Comparison of ENCODE assay signal across 16 cellular contexts in the genomic region with DNA sequence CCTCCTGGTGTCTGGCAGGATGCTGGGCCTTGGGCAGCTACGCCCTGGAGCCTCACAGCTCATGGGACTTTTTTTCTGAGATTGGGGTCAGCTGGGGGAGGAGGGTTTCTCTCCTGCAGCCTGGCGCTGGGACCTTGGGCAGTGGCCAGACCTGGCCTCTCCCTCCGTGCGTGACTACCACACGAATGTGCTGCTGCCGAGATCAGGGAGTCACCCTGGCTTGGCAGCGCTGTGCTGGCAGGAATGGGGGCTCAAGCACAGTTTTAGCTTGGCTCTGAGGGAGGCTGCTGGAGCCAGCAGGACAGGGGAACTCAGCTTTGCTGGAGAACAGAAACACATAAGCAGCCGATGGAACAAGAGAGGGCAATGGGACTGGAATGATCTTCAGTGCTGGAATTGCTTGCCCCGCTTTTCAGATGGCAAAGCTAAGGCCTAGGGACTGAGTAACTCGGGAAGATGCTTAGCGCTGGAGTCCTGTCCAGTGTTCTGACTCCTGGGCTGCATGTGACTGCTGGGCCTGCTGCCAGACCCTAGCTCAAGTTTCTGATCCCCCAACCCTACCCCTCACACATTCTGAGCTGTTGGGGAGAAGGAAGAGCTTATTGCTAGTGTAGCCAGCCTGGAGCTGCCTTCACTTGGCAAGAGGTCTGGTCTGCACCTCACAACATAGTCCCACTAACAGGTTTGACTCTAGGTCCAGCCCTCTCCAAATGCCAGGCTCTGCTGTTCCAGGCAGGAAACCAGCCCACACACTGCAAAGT.
DNase-seq lines count a peak whose midpoint lies in the region; ATAC-seq, FAIRE-seq and TF ChIP-seq lines count a peak whose summit lies in the region.
"Had no signal": no experiment of that assay in that cellular context is flagged by ENCODE, and none has a peak within 500 bp of the region (broad histone marks: within the 10 kb centered on the region; RNA-seq: fewer than 3 reads in every experiment).

No MANE protein-coding gene starts in this region.

- H3F3A ChIP-seq in smooth muscle cell (ENCODE audit: low read depth) = no peaks in the 10 kb centered on the region

- no peak overlapping the region for H3K18ac ChIP-seq in IMR-90 (ENCODE audit: low read depth, low read length)

- BruUV-seq in IMR-90 (replicated peaks; lab: Mats Ljungman, UMichigan) = no TSS peak

- ATAC-seq in IMR-90 (ENCODE audit: low read depth) (peak; percentile 15; the same call in 1 of the 2 replicates), left ventricle myocardium superior (peak; percentile 81)
- ATAC-seq: WTC11 had no signal

- H4K5ac ChIP-seq in IMR-90 (ENCODE audit: low read depth, low read length) = no peak overlapping the region

- no peak overlapping the region for H3K27ac ChIP-seq in IMR-90 (ENCODE audit: insufficient read depth, low read length)
- peak overlapping the region; percentile 32 for H3K27ac ChIP-seq in smooth muscle cell (ENCODE audit: low read depth)
- H3K27ac ChIP-seq: C4-2B, vagina had no signal

- H4K91ac ChIP-seq in IMR-90 (ENCODE audit: insufficient read depth, low read depth, low read length) = 0 out of 2 replicates have a peak overlapping the region, but pooled peaks have one; percentile 0

- H4K8ac ChIP-seq in IMR-90 (ENCODE audit: low read depth in 2 of 2, low read length in 2 of 2) = no peak overlapping the region

- no peak overlapping the region for H3K4me2 ChIP-seq in IMR-90 (ENCODE audit: low read depth, low read length)
- H3K4me2 ChIP-seq in smooth muscle cell = no peak overlapping the region

- intact Hi-C loops in IMR-90 (cut with micrococcal nuclease) = no loop called here
- intact Hi-C loops in left ventricle myocardium superior (cut with micrococcal nuclease) = no loop called here

- H3K23ac ChIP-seq in IMR-90 (ENCODE audit: low read depth, low read length) = peak overlapping the region; percentile 6; the same call in 1 of the 2 replicates

- in situ Hi-C loops in IMR-90 (cut with MboI; ENCODE audit: low sequenced_read_pairs) = no loop called here

- H3K4me3 ChIP-seq in IMR-90 (ENCODE audit: insufficient read depth, low read depth, low read length) = no peak overlapping the region
- no peak overlapping the region for H3K4me3 ChIP-seq in smooth muscle cell
- H3K4me3 ChIP-seq: skin epidermis, vagina had no signal

- peak overlapping the region; percentile 62; the same call in 1 of the 2 replicates for H3K14ac ChIP-seq in IMR-90 (replicated peaks; ENCODE audit: low read depth, low read length)

- peaks cover 26% of the 10 kb centered on the region for H3K4me1 ChIP-seq in IMR-90 (ENCODE audit: control insufficient read depth, insufficient read depth, low read length)
- H3K4me1 ChIP-seq in smooth muscle cell (ENCODE audit: low read depth) = peaks cover 8% of the 10 kb centered on the region

- peaks cover 68% of the 10 kb centered on the region for H4K20me1 ChIP-seq in IMR-90 (ENCODE audit: insufficient read depth, low read length)
- peaks cover 57% of the 10 kb centered on the region for H4K20me1 ChIP-seq in smooth muscle cell (ENCODE audit: low read depth)

- H3K27me3 ChIP-seq in IMR-90 (ENCODE audit: control insufficient read depth, insufficient read depth, low read length) = no peaks in the 10 kb centered on the region
- no peaks in the 10 kb centered on the region for H3K27me3 ChIP-seq in smooth muscle cell (ENCODE audit: low read depth)
- H3K27me3 ChIP-seq: vagina had no signal

- peak; percentile 29 for DNase-seq in IMR-90
- DNase-seq in astrocyte of the hippocampus (ENCODE audit: low read depth, low spot score) = peak; percentile 73
- DNase-seq in left ventricle myocardium superior = peak; percentile 60
- no peak for DNase-seq in smooth muscle cell (lab: John Stamatoyannopoulos, UW; ENCODE audit: unreplicated experiment)
- DNase-seq in NCI-H1436 treated with DMSO at 0.1 percent for 48 hours (lab: John Stamatoyannopoulos, UW) = no peak
- no peak for DNase-seq in inferior parietal cortex (ENCODE audit: extremely low spot score)
- no peak for DNase-seq in H54 (ENCODE audit: insufficient read length, low spot score)
- DNase-seq: activated gamma-delta T cell treated with Interleukin-2 at 50 U/mL for 16 hours; HCEC 1CT; mammary epithelial cell; NCI-H1436; stimulated activated naive CD4-positive, alpha-beta T cell treated with Interleukin-2 at 50 U/mL for 16 hours had no signal

- H2BK120ac ChIP-seq in IMR-90 (ENCODE audit: low read depth, low read length) = peak overlapping the region; percentile 35

- H2AK9ac ChIP-seq in IMR-90 (replicated peaks; ENCODE audit: low read depth, low read length, poor library complexity) = peak overlapping the region; percentile 31

- H3K9ac ChIP-seq in IMR-90 (ENCODE audit: low read depth, low read length) = no peak overlapping the region
- H3K9ac ChIP-seq in smooth muscle cell (ENCODE audit: low read depth) = no peak overlapping the region

- WGBS in IMR-90 (ENCODE audit: extremely low coverage in 2 of 2, insufficient read length in 1 of 2), 2 experiments = 86% methylated on average over 1 of the region's 11 CpGs; no CpG with 5 or more reads in 1 of the 2 experiments
- 84% methylated on average over 11 of the region's 11 CpGs for WGBS in smooth muscle cell (ENCODE audit: low lambda C conversion rate)

- H2AK5ac ChIP-seq in IMR-90 (ENCODE audit: low read depth, low read length) = peak overlapping the region; percentile 66

- FAIRE-seq in H54 (lab: Jason Lieb, UNC) = no peak

- no peak for TF ChIP-seq RAD21 in IMR-90 (IDR thresholded peaks at IDR 0.05; ENCODE audit: low read length)

- no peaks in the 10 kb centered on the region for H3K9me3 ChIP-seq in IMR-90 (ENCODE audit: control insufficient read depth, insufficient read depth, low read length)
- H3K9me3 ChIP-seq in smooth muscle cell (replicated peaks; ENCODE audit: low read depth) = no peaks in the 10 kb centered on the region
- H3K9me3 ChIP-seq: vagina had no signal

- H3K56ac ChIP-seq in IMR-90 (ENCODE audit: extremely low read depth, insufficient read depth, low read length) = no peak overlapping the region

- dilution Hi-C loops in IMR-90 (cut with HindIII; ENCODE audit: low sequenced_read_pairs, unreplicated experiment) = no loop called here

- TF ChIP-seq CTCF in IMR-90 (conservative IDR thresholded peaks at IDR 0.05; ENCODE audit: low read depth, low read length) = no peak
- no peak for TF ChIP-seq CTCF in smooth muscle cell (IDR thresholded peaks at IDR 0.05; ENCODE audit: borderline replicate concordance, insufficient read depth, poor library complexity, severe bottlenecking)

- TF ChIP-seq POLR2A in IMR-90 (IDR thresholded peaks at IDR 0.05; ENCODE audit: low read depth, low read length) (no peak), H54 (IDR thresholded peaks at IDR 0.05; ENCODE audit: low read depth, low read length) (no peak)

- H3K9me1 ChIP-seq in IMR-90 (ENCODE audit: insufficient read depth, low read length) = peaks cover 33% of the 10 kb centered on the region

- no peak overlapping the region for H2BK5ac ChIP-seq in IMR-90 (ENCODE audit: low read depth, low read length, poor library complexity, severe bottlenecking)

- H2AFZ ChIP-seq in IMR-90 (replicated peaks; ENCODE audit: low read length, poor library complexity) (peak overlapping the region; percentile 18), smooth muscle cell (ENCODE audit: low read depth) (no peak overlapping the region)

- POLR2A ChIA-PET in IMR-90 (lab: Charles Lee; ENCODE audit: unreplicated experiment) = interaction anchor here (0.6 kb wide), 1 partner anchor 102 kb away, joined by 3 read pairs; the partner anchor contains the start of gene CSRP1

- H2BK20ac ChIP-seq in IMR-90 (ENCODE audit: low read depth, low read length) = peak overlapping the region; percentile 28; the same call in 1 of the 2 replicates

- peak overlapping the region; percentile 47 for H3K4ac ChIP-seq in IMR-90 (ENCODE audit: low read depth, low read length)

- no peak overlapping the region for H2BK15ac ChIP-seq in IMR-90 (ENCODE audit: low read depth, low read length)

- peaks cover 34 to 74% of the 10 kb centered on the region in 2 experiments for H3K79me1 ChIP-seq in IMR-90 (ENCODE audit: low read depth in 1 of 2, low read length in 2 of 2)

- H3K36me3 ChIP-seq in IMR-90 (ENCODE audit: control insufficient read depth, insufficient read depth, low read length) (no peaks in the 10 kb centered on the region; the same call in 1 of the 2 replicates), smooth muscle cell (ENCODE audit: low read depth) (no peaks in the 10 kb centered on the region)
- H3K36me3 ChIP-seq: vagina had no signal

- CTCF ChIA-PET in IMR-90 (lab: Yijun Ruan, JAX) = no interaction called here

- H3K79me2 ChIP-seq in smooth muscle cell (ENCODE audit: low read depth) = peaks cover 69% of the 10 kb centered on the region

TF ChIP-seq in IMR-90, 13 proteins besides CTCF, POLR2A, EP300 and RAD21:
- peak; percentile 45 for TF ChIP-seq USF2 (IDR thresholded peaks at IDR 0.05; ENCODE audit: low read depth, low read length)
- TF ChIP-seq MAFK (IDR thresholded peaks at IDR 0.05; ENCODE audit: low read depth, low read length) = no peak
- peak; percentile 58; the same call in 1 of the 2 replicates for TF ChIP-seq BHLHE40 (IDR thresholded peaks at IDR 0.05; ENCODE audit: low read depth, low read length)
- no peak for TF ChIP-seq CHD1 (IDR thresholded peaks at IDR 0.05; ENCODE audit: low read depth, low read length)
- no peak for TF ChIP-seq RCOR1 (IDR thresholded peaks at IDR 0.05; ENCODE audit: insufficient replicate concordance, low read length)

Comparison
In these comparisons a context has a peak if more than half of its experiments do, and no peak if none do; other contexts are left out.
1. DNase-seq: peak in IMR-90 (single experiment), astrocyte of the hippocampus (single experiment) and left ventricle myocardium superior (single experiment); none in smooth muscle cell (single experiment), NCI-H1436 treated with DMSO at 0.1 percent for 48 hours (single experiment), inferior parietal cortex (single experiment) and H54 (single experiment).